In the genomic region with DNA sequence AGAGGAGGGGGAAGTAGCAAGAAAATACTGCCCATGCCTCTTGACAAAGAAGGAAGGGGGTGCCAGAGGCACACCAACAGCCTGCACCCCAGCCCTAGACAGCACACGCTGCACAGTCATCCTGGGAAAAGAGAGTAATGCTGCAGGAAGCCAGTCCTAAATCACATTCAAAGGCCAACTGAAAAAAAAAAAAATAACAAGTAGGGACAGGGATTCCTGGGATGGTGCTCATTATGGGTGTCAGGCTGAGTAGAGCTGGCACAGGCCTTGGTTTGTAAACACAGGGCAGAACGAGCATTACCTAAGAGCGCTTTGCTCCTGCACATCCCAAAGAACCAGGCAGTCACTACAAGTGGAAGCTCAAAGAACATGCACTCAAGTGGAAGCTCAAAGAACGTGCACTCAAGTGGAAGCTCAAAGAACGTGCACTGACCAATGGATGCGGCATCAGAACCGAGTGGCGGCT, we compare ENCODE assay signal across 9 cellular contexts. TPM values are rescaled to one million over a fixed set of nuclear protein-coding genes. Genes with fewer than 3 reads are reported as not detected.
DNase-seq lines count a peak whose midpoint lies in the region; ATAC-seq and TF ChIP-seq lines count a peak whose summit lies in the region.
"Had no signal": no experiment of that assay in that cellular context is flagged by ENCODE, and none has a peak within 500 bp of the region (broad histone marks: within the 10 kb centered on the region; RNA-seq: fewer than 3 reads in every experiment).

No MANE protein-coding gene starts in this region.

- peaks cover 25% of the 10 kb centered on the region for H3K36me3 Mint-ChIP-seq in activated CD4-positive, alpha-beta T cell treated with anti-CD3 and anti-CD28 coated beads for 36 hours (ENCODE audit: low read depth)
- H3K36me3 Mint-ChIP-seq in T-helper 17 cell (ENCODE audit: low read depth), result peaks cover 2% of the 10 kb centered on the region

- POLR2A ChIA-PET in activated CD4-positive, alpha-beta T cell treated with anti-CD3 and anti-CD28 coated beads for 36 hours (lab: Charles Lee), result interaction anchor here (0.5 to 2.2 kb wide), 9 partner anchors 13 to 623 kb away, joined by 4 to 9 read pairs (median 6); a partner anchor contains a TSS

- H3K9me3 Mint-ChIP-seq in activated CD4-positive, alpha-beta T cell treated with anti-CD3 and anti-CD28 coated beads for 36 hours (ENCODE audit: low read depth), result no peaks in the 10 kb centered on the region

- H3K36me3 ChIP-seq in thoracic aorta, result no peaks in the 10 kb centered on the region

- H3K4me3 Mint-ChIP-seq in activated CD4-positive, alpha-beta T cell treated with anti-CD3 and anti-CD28 coated beads for 36 hours, result peak overlapping the region; percentile 48
- H3K4me3 Mint-ChIP-seq in T-helper 17 cell, result peak overlapping the region; percentile 94

- TF ChIP-seq CTCF in thoracic aorta (IDR thresholded peaks at IDR 0.05), result no peak

- H3K27me3 ChIP-seq in thoracic aorta (replicated peaks; ENCODE audit: insufficient read depth), result no peaks in the 10 kb centered on the region

- no peak overlapping the region for H3K4me3 ChIP-seq in thoracic aorta

- DNase-seq in activated CD4-positive, alpha-beta T cell treated with anti-CD3 and anti-CD28 coated beads for 36 hours, result peak; percentile 60
- DNase-seq in activated CD4-positive, alpha-beta T cell treated with anti-CD3 and anti-CD28 coated beads for 4 hours, result no peak
- no peak for DNase-seq in T-helper 17 cell
- DNase-seq in Right ventricle myocardium superior, result no peak
- no peak for DNase-seq in thoracic aorta (ENCODE audit: low spot score)
- DNase-seq in retina, result no peak
- no peak for DNase-seq in NCI-H774 (lab: John Stamatoyannopoulos, UW)
- DNase-seq: NCI-H1930 had no signal

- H3K9me3 ChIP-seq in T-helper 17 cell (ENCODE audit: control insufficient read depth, low read length, poor library complexity, severe bottlenecking), result no peaks in the 10 kb centered on the region
- no peaks in the 10 kb centered on the region for H3K9me3 ChIP-seq in thoracic aorta

- ATAC-seq in activated CD4-positive, alpha-beta T cell treated with anti-CD3 and anti-CD28 coated beads for 36 hours, result no peak
- ATAC-seq in T-helper 17 cell (no peak), Right ventricle myocardium superior (ENCODE audit: poor library complexity) (peak; percentile 40), thoracic aorta (ENCODE audit: insufficient number of reproducible peaks, low FRiP score, low read depth) (no peak), GM18858 (IDR thresholded peaks at IDR 0.05; ENCODE audit: unreplicated experiment) (no peak)

- H3K27me3 Mint-ChIP-seq in activated CD4-positive, alpha-beta T cell treated with anti-CD3 and anti-CD28 coated beads for 36 hours, result no peaks in the 10 kb centered on the region
- H3K27me3 Mint-ChIP-seq in T-helper 17 cell, result no peaks in the 10 kb centered on the region

- H3K4me1 ChIP-seq in thoracic aorta (ENCODE audit: control insufficient read depth in 1 of 2, low read depth in 2 of 2), result peaks cover 60 to 92% of the 10 kb centered on the region in 2 donors

- intact Hi-C loops in activated CD4-positive, alpha-beta T cell treated with anti-CD3 and anti-CD28 coated beads for 36 hours (cut with DNase I, micrococcal nuclease), result loop anchor here (2.0 to 10.0 kb wide), 4 partner anchors 230 to 607 kb away; a partner anchor contains a TSS
- intact Hi-C loops in Right ventricle myocardium superior (cut with DNase I), result no loop called here

- H3K27ac ChIP-seq in thoracic aorta, result peak overlapping the region; percentile 26 to 53

- H3K27ac Mint-ChIP-seq in activated CD4-positive, alpha-beta T cell treated with anti-CD3 and anti-CD28 coated beads for 36 hours, result peak overlapping the region; percentile 93
- H3K27ac Mint-ChIP-seq in T-helper 17 cell, result peak overlapping the region; percentile 100

- CTCF ChIA-PET in activated CD4-positive, alpha-beta T cell treated with anti-CD3 and anti-CD28 coated beads for 36 hours (lab: Charles Lee), result interaction anchor here (0.6 to 3.9 kb wide), 15 partner anchors 8 to 205 kb away, joined by 3 to 22 read pairs (median 3); no protein-coding TSS in a partner anchor

- H3K4me1 Mint-ChIP-seq in activated CD4-positive, alpha-beta T cell treated with anti-CD3 and anti-CD28 coated beads for 36 hours, result peaks cover 94% of the 10 kb centered on the region
- H3K4me1 Mint-ChIP-seq in T-helper 17 cell, result peaks cover 78% of the 10 kb centered on the region

RNA-seq across cellular contexts. Expression of a gene that starts 7.8 kb away (rescaled TPM):
- 100 to 1,000 TPM in 1 of 2 experiments, 10 to 100 TPM in 1; 86.7 to 108 TPM for total RNA-seq in activated CD4-positive, alpha-beta T cell treated with anti-CD3 and anti-CD28 coated beads for 36 hours
- total RNA-seq in T-helper 17 cell (100 to 1,000 TPM; 176 to 209 TPM), Right ventricle myocardium superior (119 TPM), thoracic aorta (10 to 100 TPM; 59.7 to 73.0 TPM)
